In the genomic region with DNA sequence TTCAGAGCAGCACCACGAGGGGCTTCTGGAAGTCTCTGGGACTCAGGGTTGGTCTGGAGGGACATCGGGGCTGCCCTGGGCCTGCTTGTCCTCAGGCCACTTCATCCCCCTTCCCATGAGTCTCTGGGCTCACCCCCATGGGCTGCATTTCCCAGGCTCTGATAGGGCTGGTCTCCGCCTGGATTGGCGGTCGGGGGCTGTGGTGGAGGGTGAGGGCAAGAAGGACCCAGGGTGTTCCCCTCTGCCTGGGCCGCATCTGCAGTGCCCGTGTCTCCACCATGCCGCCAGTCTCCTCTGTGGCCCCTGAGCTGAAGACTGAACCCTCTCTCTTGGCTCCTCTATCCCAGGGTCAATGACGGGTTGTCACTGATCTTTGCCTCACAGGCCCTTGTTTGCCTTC, we compare ENCODE assay signal across 25 cellular contexts.
"Had no signal": no experiment of that assay in that cellular context is flagged by ENCODE, and none has a peak within 500 bp of the region (broad histone marks: within the 10 kb centered on the region; RNA-seq: fewer than 3 reads in every experiment).

No MANE protein-coding gene starts in this region.

- ATAC-seq: activated CD4-positive, CD25-positive, alpha-beta regulatory T cell treated with anti-CD3 and anti-CD28 coated beads, Interleukin-2, amount 50 U/mL, for 24 hours; activated CD8-positive, alpha-beta T cell treated with anti-CD3 and anti-CD28 coated beads, Interleukin-2, amount 10 ng/mL, durations not matched to agents 7 days and 5 days; esophagus mucosa; foreskin keratinocyte; heart right ventricle; left lung; mucosa of descending colon; right lobe of liver; stimulated activated effector memory CD8-positive, alpha-beta T cell treated with anti-CD3 and anti-CD28 coated beads, Interleukin-12 subunit alpha, Interleukin-12 subunit beta, amount 100 ng/mL, for 72 hours; T-helper 17 cell had no signal

- H3K9me3 ChIP-seq: left lung, mucosa of descending colon, neutrophil, right lobe of liver, thoracic aorta had no signal

- DNase-seq: activated CD4-positive, alpha-beta T cell treated with anti-CD3 and anti-CD28 coated beads for 48 hours; activated CD8-positive, alpha-beta T cell treated with anti-CD3 and anti-CD28 coated beads, Interleukin-2, amount 10 ng/mL, durations not matched to agents 7 days and 5 days; activated gamma-delta T cell; activated naive CD4-positive, alpha-beta T cell treated with anti-CD3 and anti-CD28 coated beads, Interleukin-2, amount 10 ng/mL, durations not matched to agents 7 days and 5 days; activated naive CD8-positive, alpha-beta T cell treated with anti-CD3 and anti-CD28 coated beads, Interleukin-2, amount 10 ng/mL, durations not matched to agents 7 days and 5 days; brain microvascular endothelial cell; caudate nucleus; endodermal cell; foreskin keratinocyte; heart right ventricle; kidney glomerular epithelial cell; left lung; mucosa of descending colon; right lobe of liver; stimulated activated CD4-positive, alpha-beta T cell treated with anti-CD3 and anti-CD28 coated beads, Interleukin-4, amount 100 ng/mL, for 24 hours; T-helper 17 cell; T1000; trophoblast cell; WERI-Rb-1 had no signal

- H3K4me1 ChIP-seq: foreskin keratinocyte, heart right ventricle, left lung, right lobe of liver had no signal

- H3K27me3 ChIP-seq: brain microvascular endothelial cell, foreskin keratinocyte, left lung, neutrophil, right lobe of liver had no signal

- H3K27ac ChIP-seq: brain microvascular endothelial cell, foreskin keratinocyte, heart right ventricle, left lung, neutrophil, right lobe of liver, skin epidermis, thoracic aorta, WERI-Rb-1 had no signal

- H3K4me3 ChIP-seq: heart right ventricle, left lung, mucosa of descending colon, right lobe of liver, skin epidermis, thoracic aorta had no signal

- H3K36me3 ChIP-seq: brain microvascular endothelial cell, heart right ventricle, left lung, neutrophil, right lobe of liver, thoracic aorta, WERI-Rb-1 had no signal
